In genomic region chr22:32473388-32473952, GRCh38 we compare ENCODE assay signal across 9 cellular contexts. TPM values are rescaled to one million over a fixed set of nuclear protein-coding genes. Genes with fewer than 3 reads are reported as not detected.
DNase-seq lines count a peak whose midpoint lies in the region; ATAC-seq, FAIRE-seq and TF ChIP-seq lines count a peak whose summit lies in the region.
"Had no signal": no experiment of that assay in that cellular context is flagged by ENCODE, and none has a peak within 500 bp of the region (broad histone marks: within the 10 kb centered on the region; RNA-seq: fewer than 3 reads in every experiment).

No MANE protein-coding gene starts in this region.

- intact Hi-C loops in CD4-positive, alpha-beta memory T cell (cut with micrococcal nuclease): loop anchor here (1.0 to 10.0 kb wide), 3 partner anchors 211 to 719 kb away; partner anchors contain the start of genes DEPDC5 and PRR14L

- no peaks in the 10 kb centered on the region for H3K27me3 ChIP-seq in CD4-positive, alpha-beta memory T cell (ENCODE audit: insufficient read depth, low read length)

- H3K4me1 Mint-ChIP-seq in CD4-positive, alpha-beta memory T cell: peaks cover 12 to 36% (median 23%) of the 10 kb centered on the region in 4 donors
- H3K4me1 Mint-ChIP-seq in naive thymus-derived CD8-positive, alpha-beta T cell: peaks cover 8 to 28% (median 23%) of the 10 kb centered on the region in 4 donors

- H3K27me3 Mint-ChIP-seq in CD4-positive, alpha-beta memory T cell: no peaks in the 10 kb centered on the region
- no peaks in the 10 kb centered on the region for H3K27me3 Mint-ChIP-seq in naive thymus-derived CD8-positive, alpha-beta T cell

- H3K4me3 ChIP-seq in CD4-positive, alpha-beta memory T cell (ENCODE audit: low read length in 2 of 2): peak overlapping the region; percentile 72 to 74
- H3K4me3 ChIP-seq in HEK293 (ENCODE audit: low read depth, low read length): no peak overlapping the region

- no peaks in the 10 kb centered on the region for H3K9me3 ChIP-seq in CD4-positive, alpha-beta memory T cell (ENCODE audit: control insufficient read depth in 1 of 2, low read length in 2 of 2)
- no peaks in the 10 kb centered on the region for H3K9me3 ChIP-seq in HEK293 (ENCODE audit: control insufficient read depth, insufficient read depth, low read depth, low read length)

- no peak for FAIRE-seq in urothelium cell line (lab: Jason Lieb, UNC)

- peak overlapping the region; percentile 95 for H3K27ac ChIP-seq in CD4-positive, alpha-beta memory T cell (ENCODE audit: low read depth, low read length)
- H3K27ac ChIP-seq in HEK293 (ENCODE audit: extremely low read depth, low read depth, low read length): peak overlapping the region; percentile 99; the same call in 1 of the 2 replicates

- DNase-seq in CD4-positive, alpha-beta memory T cell: peak; percentile 60 to 70 (median 65)
- DNase-seq in NCI-H748 treated with DMSO at 0.1 percent for 48 hours (lab: John Stamatoyannopoulos, UW) (peak; percentile 71), activated T-cell treated with anti-CD3 and anti-CD28 coated beads for 4 hours (peak; percentile 22), fibroblast of gingiva (ENCODE audit: low read depth) (peak; percentile 57), urothelium cell line (ENCODE audit: low spot score) (peak; percentile 54)
- peak in 8 of 10 donors; percentile 3 to 73 (median 46) for DNase-seq in naive thymus-derived CD8-positive, alpha-beta T cell

- CTCF ChIA-PET in CD4-positive, alpha-beta memory T cell (lab: Charles Lee; ENCODE audit: partially characterized antibody): interaction anchor here (0.9 to 3.2 kb wide), 11 partner anchors 8 to 503 kb away, joined by 3 to 23 read pairs (median 4); partner anchors contain the start of gene RTCB
- CTCF ChIA-PET in HEK293 (lab: Yijun Ruan, JAX): interaction anchor here (0.6 to 1.7 kb wide), 21 partner anchors 9 to 1008 kb away, joined by 3 to 14 read pairs (median 4); partner anchors contain the start of genes BPIFC and RTCB

- POLR2A ChIA-PET in CD4-positive, alpha-beta memory T cell (lab: Charles Lee; ENCODE audit: partially characterized antibody): interaction anchor here (1.0 to 5.8 kb wide), 5 partner anchors 9 to 1504 kb away, joined by 3 to 41 read pairs (median 8); partner anchors contain the start of genes MORC2, RTCB and TUG1
- POLR2A ChIA-PET in HEK293 (lab: Yijun Ruan, JAX): no interaction called here
- POLR2A ChIA-PET in naive thymus-derived CD8-positive, alpha-beta T cell (lab: Charles Lee): interaction anchor here (0.6 to 2.8 kb wide), 3 partner anchors 61 to 329 kb away, joined by 3 to 20 read pairs (median 3); partner anchors contain the start of gene RTCB

- no peak for ATAC-seq in naive thymus-derived CD8-positive, alpha-beta T cell
- no peak for ATAC-seq in HG03565 (IDR thresholded peaks at IDR 0.05; ENCODE audit: unreplicated experiment)

- H3K36me3 Mint-ChIP-seq in CD4-positive, alpha-beta memory T cell: peaks cover 0 to 8% of the 10 kb centered on the region in 2 donors
- H3K36me3 Mint-ChIP-seq in naive thymus-derived CD8-positive, alpha-beta T cell: no peaks in the 10 kb centered on the region

- H3K4me3 Mint-ChIP-seq in CD4-positive, alpha-beta memory T cell: peak overlapping the region; percentile 93 to 97 (median 95)
- H3K4me3 Mint-ChIP-seq in naive thymus-derived CD8-positive, alpha-beta T cell: peak overlapping the region in 9 of 10 donors; percentile 90 to 98 (median 94)

- no peak; the same call in 1 of the 2 replicates for TF ChIP-seq CTCF in HEK293 (tag by site-specific recombination; IDR thresholded peaks at IDR 0.05)

- H3K4me1 ChIP-seq in CD4-positive, alpha-beta memory T cell (ENCODE audit: insufficient read depth, low read length): peaks cover 32% of the 10 kb centered on the region
- peaks cover 7% of the 10 kb centered on the region for H3K4me1 ChIP-seq in HEK293 (ENCODE audit: control insufficient read depth, insufficient read depth, low read length)

- no peaks in the 10 kb centered on the region for H3K36me3 ChIP-seq in CD4-positive, alpha-beta memory T cell (ENCODE audit: insufficient read depth, low read length)
- no peaks in the 10 kb centered on the region for H3K36me3 ChIP-seq in HEK293 (ENCODE audit: control insufficient read depth in 2 of 2, insufficient read depth in 1 of 2, low read length in 2 of 2)

- peak overlapping the region; percentile 79 to 98 (median 95) for H3K27ac Mint-ChIP-seq in CD4-positive, alpha-beta memory T cell
- H3K27ac Mint-ChIP-seq in naive thymus-derived CD8-positive, alpha-beta T cell: peak overlapping the region; percentile 81 to 97 (median 94)

- no peaks in the 10 kb centered on the region for H3K9me3 Mint-ChIP-seq in CD4-positive, alpha-beta memory T cell
- H3K9me3 Mint-ChIP-seq in naive thymus-derived CD8-positive, alpha-beta T cell: no peaks in the 10 kb centered on the region

TF ChIP-seq in HEK293, 187 proteins besides CTCF, POLR2A, EP300 and RAD21 (continues in another document):
- TF ChIP-seq ZNF580 (tag by site-specific recombination; IDR thresholded peaks at IDR 0.05) (0 out of 2 replicates have a peak, but pooled peaks have one; percentile 19), ZFP37 (tag by site-specific recombination; IDR thresholded peaks at IDR 0.05) (no peak), ZNF558 (tag by site-specific recombination; IDR thresholded peaks at IDR 0.05) (no peak), PRDM6 (tag by site-specific recombination; IDR thresholded peaks at IDR 0.05) (0 out of 2 replicates have a peak, but pooled peaks have one; percentile 8), ZNF596 (tag by site-specific recombination; IDR thresholded peaks at IDR 0.05) (peak; percentile 65), ZNF639 (tag by site-specific recombination; IDR thresholded peaks at IDR 0.05) (no peak), ZEB2 (tag by site-specific recombination; IDR thresholded peaks at IDR 0.05) (0 out of 2 replicates have a peak, but pooled peaks have one; percentile 31), TRIM28 (IDR thresholded peaks at IDR 0.05; ENCODE audit: borderline replicate concordance, low read length) (peak; percentile 41; the same call in 1 of the 2 replicates), ZNF654 (tag by site-specific recombination; IDR thresholded peaks at IDR 0.05; ENCODE audit: low read depth) (peak; percentile 96), ZNF140 (tag by site-specific recombination; IDR thresholded peaks at IDR 0.05) (no peak), SP7 (tag by site-specific recombination; IDR thresholded peaks at IDR 0.05) (peak; percentile 79), SP3 (tag by site-specific recombination; IDR thresholded peaks at IDR 0.05) (0 out of 2 replicates have a peak, but pooled peaks have one; percentile 14), ATF2 (tag by site-specific recombination; IDR thresholded peaks at IDR 0.05; ENCODE audit: low read depth) (no peak), ZNF660 (tag by site-specific recombination; IDR thresholded peaks at IDR 0.05) (peak; percentile 99), ZNF394 (tag by site-specific recombination; IDR thresholded peaks at IDR 0.05; ENCODE audit: borderline replicate concordance) (0 out of 2 replicates have a peak, but pooled peaks have one; percentile 15), ZBTB8A (tag by site-specific recombination; IDR thresholded peaks at IDR 0.05) (0 out of 2 replicates have a peak, but pooled peaks have one; percentile 3), ZNF843 (tag by site-specific recombination; IDR thresholded peaks at IDR 0.05) (no peak), ZNF121 (tag by site-specific recombination; IDR thresholded peaks at IDR 0.05) (no peak)

RNA-seq across cellular contexts. Expression of gene FBXO7, which starts 1.1 kb away (rescaled TPM):
- total RNA-seq in CD4-positive, alpha-beta memory T cell: 10 to 100 TPM; 89.3 to 95.3 TPM
- 100 to 1,000 TPM; 144 to 189 TPM for polyA plus RNA-seq in CD4-positive, alpha-beta memory T cell
- 100 to 1,000 TPM in 1 of 2 experiments, 10 to 100 TPM in 1; 97.5 to 103 TPM for total RNA-seq in naive thymus-derived CD8-positive, alpha-beta T cell
- polyA plus RNA-seq in naive thymus-derived CD8-positive, alpha-beta T cell: 100 to 1,000 TPM; 126 to 149 (median 146) TPM

RNA-seq across cellular contexts. Expression of gene BPIFC, which starts 9.2 kb away (rescaled TPM):
- not detected for total RNA-seq in CD4-positive, alpha-beta memory T cell
- not detected for polyA plus RNA-seq in CD4-positive, alpha-beta memory T cell
- total RNA-seq in naive thymus-derived CD8-positive, alpha-beta T cell: not detected
- polyA plus RNA-seq in naive thymus-derived CD8-positive, alpha-beta T cell: not detected
- total RNA-seq: T-helper 2 cell treated with Interferon-gamma antibody and Interleukin-4, amounts not matched to agents 100 ng/mL and 5 ng/mL, for 36 hours had no signal
